In the genomic region with DNA sequence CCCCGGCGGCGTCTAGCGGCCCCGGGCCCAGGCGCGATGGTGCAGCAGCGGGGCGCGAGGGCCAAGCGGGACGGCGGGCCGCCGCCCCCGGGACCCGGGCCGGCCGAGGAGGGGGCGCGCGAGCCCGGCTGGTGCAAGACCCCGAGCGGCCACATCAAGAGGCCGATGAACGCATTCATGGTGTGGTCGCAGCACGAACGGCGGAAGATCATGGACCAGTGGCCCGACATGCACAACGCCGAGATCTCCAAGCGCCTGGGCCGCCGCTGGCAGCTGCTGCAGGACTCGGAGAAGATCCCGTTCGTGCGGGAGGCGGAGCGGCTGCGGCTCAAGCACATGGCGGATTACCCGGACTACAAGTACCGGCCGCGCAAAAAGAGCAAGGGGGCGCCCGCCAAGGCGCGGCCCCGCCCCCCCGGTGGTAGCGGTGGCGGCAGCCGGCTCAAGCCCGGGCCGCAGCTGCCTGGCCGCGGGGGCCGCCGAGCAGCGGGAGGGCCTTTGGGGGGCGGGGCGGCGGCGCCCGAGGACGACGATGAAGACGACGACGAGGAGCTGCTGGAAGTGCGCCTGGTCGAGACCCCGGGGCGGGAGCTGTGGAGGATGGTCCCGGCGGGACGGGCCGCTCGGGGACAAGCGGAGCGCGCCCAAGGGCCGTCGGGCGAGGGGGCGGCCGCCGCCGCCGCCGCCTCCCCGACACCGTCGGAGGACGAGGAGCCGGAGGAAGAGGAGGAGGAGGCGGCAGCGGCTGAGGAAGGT, we compare ENCODE assay signal across 8 cellular contexts. TPM values are rescaled to one million over a fixed set of nuclear protein-coding genes. Genes with fewer than 3 reads are reported as not detected.
DNase-seq lines count a peak whose midpoint lies in the region; ATAC-seq and TF ChIP-seq lines count a peak whose summit lies in the region.

No MANE protein-coding gene starts in this region.

- TF ChIP-seq CTCF in foreskin fibroblast (IDR thresholded peaks at IDR 0.05; ENCODE audit: low read depth, low read length) (no peak), natural killer cell (IDR thresholded peaks at IDR 0.05) (no peak), type B pancreatic cell (conservative IDR thresholded peaks at IDR 0.05) (no peak)

- DNase-seq in GDM1 (lab: John Stamatoyannopoulos, UW) (peak; percentile 52), NT2/D1 (ENCODE audit: low read depth, low spot score) (no peak), foreskin fibroblast (peak; percentile 54 to 81), natural killer cell (peak; percentile 37), type B pancreatic cell (ENCODE audit: extremely low spot score, unreplicated experiment) (peak; percentile 79)
- DNase-seq in activated effector memory CD4-positive, alpha-beta T cell treated with anti-CD3 and anti-CD28 coated beads, Interleukin-2, amount 50 U/mL, for 16 hours: peak; percentile 82

- peaks cover 24% of the 10 kb centered on the region for H3K4me1 ChIP-seq in NT2/D1 (ENCODE audit: insufficient read depth, insufficient read length)

- H3K27me3 Mint-ChIP-seq in natural killer cell (ENCODE audit: low read depth in 2 of 2): no peaks in the 10 kb centered on the region
- H3K27me3 Mint-ChIP-seq in type B pancreatic cell: peaks cover 2% of the 10 kb centered on the region

- H3K4me3 Mint-ChIP-seq in natural killer cell (peak overlapping the region; percentile 84), type B pancreatic cell (peak overlapping the region; percentile 90)

- peaks cover 27% of the 10 kb centered on the region for H3K36me3 ChIP-seq in NT2/D1 (ENCODE audit: insufficient read depth, insufficient read length, low read length)

- ATAC-seq in HG03159 (IDR thresholded peaks at IDR 0.05; ENCODE audit: unreplicated experiment) (peak; percentile 9), natural killer cell (no peak), GM21381 (IDR thresholded peaks at IDR 0.05; ENCODE audit: unreplicated experiment) (no peak)

- H3K9me3 Mint-ChIP-seq in natural killer cell (no peaks in the 10 kb centered on the region), type B pancreatic cell (no peaks in the 10 kb centered on the region)

- peak overlapping the region; percentile 98 for H3K9ac ChIP-seq in NT2/D1 (ENCODE audit: insufficient read length, low read depth)

- H3K27ac Mint-ChIP-seq in natural killer cell: peak overlapping the region in 1 of 2 donors; percentile 60
- H3K27ac Mint-ChIP-seq in type B pancreatic cell: peak overlapping the region; percentile 69

- peak overlapping the region; percentile 90 for H3K4me3 ChIP-seq in NT2/D1 (ENCODE audit: insufficient read length, low read depth)
- H3K4me3 ChIP-seq in foreskin fibroblast (ENCODE audit: low read depth in 1 of 2, low read length in 2 of 2): peak overlapping the region; percentile 77 to 82

- H3K4me1 Mint-ChIP-seq in natural killer cell: peaks cover 0 to 18% of the 10 kb centered on the region in 2 donors
- H3K4me1 Mint-ChIP-seq in type B pancreatic cell (ENCODE audit: unreplicated experiment): peaks cover 31% of the 10 kb centered on the region

- H3K9me3 ChIP-seq in NT2/D1 (ENCODE audit: insufficient read depth, low read length): no peaks in the 10 kb centered on the region

- intact Hi-C loops in natural killer cell (cut with micrococcal nuclease): loop anchor here (2.0 kb wide), 1 partner anchor 15 kb away; no protein-coding TSS in a partner anchor

- no peaks in the 10 kb centered on the region for H3K36me3 Mint-ChIP-seq in natural killer cell
- H3K36me3 Mint-ChIP-seq in type B pancreatic cell: peaks cover 7% of the 10 kb centered on the region

- no peaks in the 10 kb centered on the region for H3K27me3 ChIP-seq in NT2/D1 (ENCODE audit: insufficient read depth, insufficient read length)

RNA-seq across cellular contexts. Expression of gene SOX12, which starts 0.7 kb away (rescaled TPM):
- total RNA-seq in natural killer cell (1 to 10 TPM; 2.3 to 4.6 (median 2.9) TPM), type B pancreatic cell (ENCODE audit: low replicate concordance) (9.9 and 52.7 TPM in 2 replicates)

RNA-seq across cellular contexts. Expression of gene NRSN2, which starts 20.8 kb away (rescaled TPM):
- total RNA-seq in natural killer cell: 1 to 10 TPM; 6.6 to 9.3 (median 8.4) TPM
- total RNA-seq in type B pancreatic cell (ENCODE audit: low replicate concordance): 33.8 and 43.0 TPM in 2 replicates

RNA-seq across cellular contexts. Expression of gene ZCCHC3, which starts 28.7 kb away (rescaled TPM):
- total RNA-seq in natural killer cell: 10 to 100 TPM; 19.2 to 24.0 (median 20.6) TPM
- total RNA-seq in type B pancreatic cell (ENCODE audit: low replicate concordance): 28.9 and 40.5 TPM in 2 replicates

RNA-seq across cellular contexts. Expression of gene C20orf96, which starts 35.5 kb away (rescaled TPM):
- total RNA-seq in natural killer cell: 1 to 10 TPM; 3.8 to 4.3 (median 4.1) TPM
- total RNA-seq in type B pancreatic cell (ENCODE audit: low replicate concordance): 12.6 and 27.0 TPM in 2 replicates

RNA-seq across cellular contexts. Expression of gene TRIB3, which starts 54.5 kb away (rescaled TPM):
- total RNA-seq in natural killer cell: 1 to 10 TPM; 4.0 to 8.9 (median 7.7) TPM
- 8.3 and 17.0 TPM in 2 replicates for total RNA-seq in type B pancreatic cell (ENCODE audit: low replicate concordance)
